14 cellular contexts compared by ENCODE assay signal in the genomic region with DNA sequence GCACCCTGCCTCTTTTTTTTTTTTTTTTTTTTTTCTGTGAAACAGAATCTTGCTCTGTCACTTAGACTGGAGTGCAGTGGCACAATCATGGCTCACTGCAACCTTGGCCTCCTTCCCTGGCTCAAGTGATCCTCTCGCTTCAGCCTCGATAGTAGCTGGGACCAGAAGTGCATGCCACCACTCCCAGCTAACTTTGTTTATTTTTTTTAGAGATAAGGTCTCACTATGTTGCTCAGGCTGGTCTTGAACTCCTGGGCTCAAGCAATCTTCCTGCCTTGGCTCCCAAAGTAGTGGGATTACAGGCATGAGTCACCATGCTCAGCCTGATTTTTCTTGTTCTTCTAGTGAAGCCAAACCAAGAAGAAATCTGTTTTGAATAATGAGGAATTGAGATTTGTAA. TPM values are rescaled to one million over a fixed set of nuclear protein-coding genes. Genes with fewer than 3 reads are reported as not detected.
DNase-seq lines count a peak whose midpoint lies in the region; ATAC-seq, FAIRE-seq and TF ChIP-seq lines count a peak whose summit lies in the region.
"Had no signal": no experiment of that assay in that cellular context is flagged by ENCODE, and none has a peak within 500 bp of the region (broad histone marks: within the 10 kb centered on the region; RNA-seq: fewer than 3 reads in every experiment).

No MANE protein-coding gene starts in this region.

- BruUV-seq in Calu3 (replicated peaks; lab: Mats Ljungman, UMichigan) = no TSS peak

- TF ChIP-seq POLR2A in H1 (IDR thresholded peaks at IDR 0.05; ENCODE audit: control extremely low read depth in 1 of 2, low read depth in 2 of 2, low read length in 2 of 2) (no peak), tibial nerve (IDR thresholded peaks at IDR 0.05) (no peak)

- H3K27me3 ChIP-seq in H1 (replicated peaks in 1 of 4; ENCODE audit: control insufficient read depth in 3 of 4, extremely low read depth in 1 of 4, insufficient read depth in 3 of 4, low read length in 3 of 4) (no peaks in the 10 kb centered on the region), trophoblast cell (ENCODE audit: insufficient read depth, low read length) (no peaks in the 10 kb centered on the region), tibial nerve (no peaks in the 10 kb centered on the region)

- H3K27ac Mint-ChIP-seq in Calu3 (ENCODE audit: unreplicated experiment) = peak overlapping the region; percentile 21
- H3K27ac Mint-ChIP-seq: activated naive CD4-positive, alpha-beta T cell treated with anti-CD3 and anti-CD28 coated beads, Interleukin-2, amount 10 ng/mL, durations not matched to agents 7 days and 5 days had no signal

- H3K14ac ChIP-seq in H1 (ENCODE audit: insufficient read length) = no peak overlapping the region
- H3K14ac ChIP-seq in trophoblast cell (ENCODE audit: low read length) = no peak overlapping the region

- ATAC-seq in HG02852 (IDR thresholded peaks at IDR 0.05; ENCODE audit: unreplicated experiment) = no peak

- H3K4me2 ChIP-seq in H1 (ENCODE audit: insufficient read depth in 1 of 2, low read depth in 2 of 2, low read length in 2 of 2) = no peak overlapping the region
- H3K4me2 ChIP-seq in trophoblast cell (ENCODE audit: low read length) = no peak overlapping the region

- H3K79me2 ChIP-seq in H1 (ENCODE audit: control insufficient read depth in 1 of 2, insufficient read depth in 2 of 2, low read length in 2 of 2) (peaks cover 0 to 7% of the 10 kb centered on the region in 2 experiments; a peak in 2 of 4 replicates), trophoblast cell (ENCODE audit: control insufficient read depth, insufficient read depth, low read length, poor library complexity) (no peaks in the 10 kb centered on the region)

- no peak for TF ChIP-seq RAD21 in H1 (IDR thresholded peaks at IDR 0.05 in 1 of 2, conservative IDR thresholded peaks at IDR 0.05 in 1 of 2; ENCODE audit: low read depth in 2 of 2, low read length in 2 of 2)

- H3K79me1 ChIP-seq in H1 (ENCODE audit: low read depth, low read length) (peaks cover 2% of the 10 kb centered on the region; the same call in 1 of the 2 replicates), trophoblast cell (ENCODE audit: low read length) (no peaks in the 10 kb centered on the region)

- H3K27me3 Mint-ChIP-seq in Calu3 (ENCODE audit: unreplicated experiment) = no peaks in the 10 kb centered on the region
- H3K27me3 Mint-ChIP-seq: activated naive CD4-positive, alpha-beta T cell treated with anti-CD3 and anti-CD28 coated beads, Interleukin-2, amount 10 ng/mL, durations not matched to agents 7 days and 5 days had no signal

- no peak overlapping the region for H2BK20ac ChIP-seq in H1 (ENCODE audit: low read length)

- H3K23me2 ChIP-seq in H1 (ENCODE audit: low read depth, low read length) = no peaks in the 10 kb centered on the region

- no peak for TF ChIP-seq EP300 in H1 (IDR thresholded peaks at IDR 0.05; ENCODE audit: borderline replicate concordance in 1 of 2, low read depth in 2 of 2, low read length in 2 of 2)
- TF ChIP-seq EP300 in tibial nerve (IDR thresholded peaks at IDR 0.05) = no peak

- H2AK5ac ChIP-seq in H1 (ENCODE audit: low read depth, low read length) (no peak overlapping the region), trophoblast cell (ENCODE audit: low read length) (no peak overlapping the region)

- H2AFZ ChIP-seq in H1 (ENCODE audit: low read length) (no peak overlapping the region), trophoblast cell (ENCODE audit: insufficient read depth, low read length, poor library complexity) (no peak overlapping the region)

- H3K4me3 ChIP-seq in H1 (ENCODE audit: extremely low read depth in 1 of 4, insufficient read depth in 2 of 4, low read depth in 3 of 4, low read length in 4 of 4) = no peak overlapping the region
- no peak overlapping the region for H3K4me3 ChIP-seq in trophoblast cell (ENCODE audit: low read depth, low read length)
- no peak overlapping the region for H3K4me3 ChIP-seq in tibial nerve

- intact Hi-C loops in Calu3 (cut with micrococcal nuclease; ENCODE audit: unreplicated experiment) = no loop called here

- no peak overlapping the region for H3K23ac ChIP-seq in H1 (ENCODE audit: insufficient read length)
- no peak overlapping the region for H3K23ac ChIP-seq in trophoblast cell (ENCODE audit: low read length)

- H3K4ac ChIP-seq in H1 (replicated peaks; ENCODE audit: insufficient read length, low read depth, low read length) (no peak overlapping the region), trophoblast cell (ENCODE audit: low read depth, low read length) (peak overlapping the region; percentile 2)

- H3K4me3 Mint-ChIP-seq in Calu3 (ENCODE audit: low read depth, unreplicated experiment) = no peak overlapping the region
- H3K4me3 Mint-ChIP-seq: activated naive CD4-positive, alpha-beta T cell treated with anti-CD3 and anti-CD28 coated beads, Interleukin-2, amount 10 ng/mL, durations not matched to agents 7 days and 5 days had no signal

- H4K12ac ChIP-seq in trophoblast cell (ENCODE audit: low read depth, low read length) = no peak overlapping the region

- DNase-seq in Calu3 (no peak), LHCN-M2 (ENCODE audit: low read depth) (peak; percentile 40), H1 (ENCODE audit: low read depth in 1 of 2, low spot score in 2 of 2) (no peak), trophoblast cell (peak; percentile 27 to 78), NCI-H1417 (lab: John Stamatoyannopoulos, UW) (no peak), tibial nerve (ENCODE audit: low spot score in 2 of 2) (no peak)
- no peak for DNase-seq in activated CD4-positive, alpha-beta T cell treated with anti-CD3 and anti-CD28 coated beads, Interleukin-2, amount 50 U/mL, for 4 hours
- DNase-seq: activated CD8-positive, alpha-beta memory T cell treated with anti-CD3 and anti-CD28 coated beads for 24 hours; activated naive CD4-positive, alpha-beta T cell treated with anti-CD3 and anti-CD28 coated beads, Interleukin-2, amount 10 ng/mL, durations not matched to agents 7 days and 5 days; NCI-H446 had no signal

- H3K4me1 ChIP-seq in H1 (replicated peaks in 1 of 4; ENCODE audit: control insufficient read depth in 3 of 4, insufficient read depth in 4 of 4, low read length in 3 of 4) = no peaks in the 10 kb centered on the region
- H3K4me1 ChIP-seq in trophoblast cell (ENCODE audit: control insufficient read depth in 1 of 2, insufficient read depth in 2 of 2, low read length in 2 of 2) = peaks cover 0 to 7% of the 10 kb centered on the region in 2 experiments
- H3K4me1 ChIP-seq in tibial nerve = no peaks in the 10 kb centered on the region

- H3K27ac ChIP-seq in H1 (ENCODE audit: low read depth, low read length) (no peak overlapping the region), trophoblast cell (ENCODE audit: low read depth, low read length) (peak overlapping the region; percentile 79), tibial nerve (no peak overlapping the region)

- H2BK5ac ChIP-seq in H1 (ENCODE audit: low read depth, low read length) (no peak overlapping the region), trophoblast cell (ENCODE audit: low read depth, low read length, poor library complexity) (peak overlapping the region; percentile 53)

- no peak overlapping the region for H3K18ac ChIP-seq in H1 (ENCODE audit: extremely low read depth, low read length)
- no peak overlapping the region for H3K18ac ChIP-seq in trophoblast cell (ENCODE audit: low read length)

- no peaks in the 10 kb centered on the region for H3K4me1 Mint-ChIP-seq in Calu3 (ENCODE audit: low read depth, unreplicated experiment)

- peaks cover 0 to 15% (median 3%) of the 10 kb centered on the region in 4 experiments; a peak in 5 of 8 replicates for H3K36me3 ChIP-seq in H1 (ENCODE audit: control insufficient read depth in 2 of 4, insufficient read depth in 4 of 4, low read length in 3 of 4)
- H3K36me3 ChIP-seq in trophoblast cell (ENCODE audit: control insufficient read depth in 1 of 2, insufficient read depth in 2 of 2, low read length in 2 of 2) = peaks cover 11 to 17% of the 10 kb centered on the region in 2 experiments
- peaks cover 0 to 19% (median 8%) of the 10 kb centered on the region in 3 donors for H3K36me3 ChIP-seq in tibial nerve

- no peak overlapping the region for H3K9ac ChIP-seq in H1 (replicated peaks in 1 of 4; ENCODE audit: extremely low read depth in 1 of 4, low read depth in 3 of 4, low read length in 3 of 4)
- H3K9ac ChIP-seq in trophoblast cell (ENCODE audit: low read length) = no peak overlapping the region

- H2BK15ac ChIP-seq in H1 (ENCODE audit: low read length) = no peak overlapping the region

- no peaks in the 10 kb centered on the region for H3K9me3 ChIP-seq in H1 (ENCODE audit: insufficient read depth in 2 of 2, low read depth in 1 of 2, low read length in 1 of 2)
- no peaks in the 10 kb centered on the region for H3K9me3 ChIP-seq in trophoblast cell (ENCODE audit: insufficient read depth, low read depth, low read length)
- H3K9me3 ChIP-seq in tibial nerve = no peaks in the 10 kb centered on the region

- CTCF ChIA-PET in Calu3 (lab: Charles Lee) = interaction anchor here (0.7 to 2.0 kb wide), 9 partner anchors 10 to 1001 kb away, joined by 3 to 9 read pairs (median 4); partner anchors contain the start of gene MED1
- CTCF ChIA-PET in H1 (lab: Charles Lee; ENCODE audit: partially characterized antibody) = interaction anchor here (0.6 to 0.8 kb wide), 2 partner anchors 41 to 955 kb away, joined by 3 read pairs; no protein-coding TSS in a partner anchor

- POLR2A ChIA-PET in H1 (lab: Charles Lee; ENCODE audit: partially characterized antibody) = interaction anchor here (0.6 to 1.5 kb wide), 2 partner anchors 9 to 22 kb away, joined by 3 to 6 read pairs; no protein-coding TSS in a partner anchor

- H4K91ac ChIP-seq in H1 (replicated peaks; ENCODE audit: insufficient read length, low read length) (no peak overlapping the region), trophoblast cell (ENCODE audit: low read depth, low read length) (no peak overlapping the region)

- H2BK12ac ChIP-seq in H1 (ENCODE audit: low read depth, low read length) = 0 out of 2 replicates have a peak overlapping the region, but pooled peaks have one; percentile 50
- no peak overlapping the region for H2BK12ac ChIP-seq in trophoblast cell (ENCODE audit: low read length)

- H3K36me3 Mint-ChIP-seq in Calu3 (ENCODE audit: insufficient read depth, unreplicated experiment) = peaks cover 93% of the 10 kb centered on the region

- FAIRE-seq in H1 (lab: Jason Lieb, UNC) = no peak
- FAIRE-seq: D721Med, frontal cortex, islet of Langerhans had no signal

- peaks cover 1 to 2% of the 10 kb centered on the region in 2 experiments for H4K20me1 ChIP-seq in H1 (replicated peaks in 1 of 2; ENCODE audit: control insufficient read depth in 1 of 2, insufficient read depth in 2 of 2, low read length in 2 of 2)

- no peaks in the 10 kb centered on the region for H3K9me3 Mint-ChIP-seq in Calu3 (ENCODE audit: low read depth, unreplicated experiment)
- H3K9me3 Mint-ChIP-seq: activated naive CD4-positive, alpha-beta T cell treated with anti-CD3 and anti-CD28 coated beads, Interleukin-2, amount 10 ng/mL, durations not matched to agents 7 days and 5 days had no signal

- no peak overlapping the region for H3K56ac ChIP-seq in H1 (replicated peaks; ENCODE audit: insufficient read length, low read depth, low read length)

- no peak overlapping the region for H2BK120ac ChIP-seq in H1 (replicated peaks; ENCODE audit: low read depth, low read length)
- H2BK120ac ChIP-seq in trophoblast cell (ENCODE audit: insufficient read depth, low read length, poor library complexity) = no peak overlapping the region

- no peak overlapping the region for H4K5ac ChIP-seq in H1 (ENCODE audit: insufficient read length, low read depth, low read length)

- TF ChIP-seq CTCF in Calu3 (IDR thresholded peaks at IDR 0.05; ENCODE audit: unreplicated experiment) (no peak), H1 (IDR thresholded peaks at IDR 0.05; ENCODE audit: control extremely low read depth in 1 of 3, insufficient read depth in 1 of 3, low read depth in 1 of 3, low read length in 3 of 3) (no peak), tibial nerve (IDR thresholded peaks at IDR 0.05) (no peak)

- WGBS in H1 (ENCODE audit: extremely low coverage in 1 of 2, insufficient coverage in 1 of 2, insufficient read length in 1 of 2, insufficient replicate concordance in 2 of 2, low coverage in 1 of 2, low lambda C conversion rate in 2 of 2, missing lambda C conversion rate in 1 of 2), 2 experiments = 91% methylated on average over 2 of the region's 2 CpGs; no CpG with 5 or more reads in 1 of the 2 experiments
- no CpG with 5 or more reads among the region's 2 CpGs for WGBS in trophoblast cell (ENCODE audit: extremely low coverage, insufficient coverage, insufficient read length)
- 75 to 84% methylated on average over 2 of the region's 2 CpGs for WGBS in tibial nerve, 2 donors

- H4K8ac ChIP-seq in H1 (ENCODE audit: extremely low read depth, insufficient read depth, low read length) (no peak overlapping the region), trophoblast cell (ENCODE audit: low read depth, low read length) (no peak overlapping the region)

RNA-seq across cellular contexts. Expression of gene CDK12, which starts 25.0 kb away (rescaled TPM):
- total RNA-seq in Calu3 (2022) (321 and 329 TPM in 2 replicates), LHCN-M2 (2014; rRNA removed) (26.0 and 27.7 TPM in 2 replicates), tibial nerve (10 to 100 TPM; 39.3 to 50.4 (median 40.7) TPM)
- 10.1 TPM for polyA plus RNA-seq in LHCN-M2 (2012)
- total RNA-seq in H1 (2021; fragmentation: NEBNext Ultra II Directional; extraction: Animal tissue kit (Norgen Biotek cat#: 25700)) = 68.9 and 70.3 TPM in 2 replicates
- polyA plus RNA-seq in H1 (2011; rRNA removed) = 14.8 and 16.0 TPM in 2 replicates
- 18.9 TPM for polyA plus RNA-seq in H1 (2011; cell fraction: cytosol; rRNA removed)
- polyA plus RNA-seq in H1 (2011; cell fraction: nucleus; rRNA removed) = 39.7 TPM
- polyA plus RNA-seq in H1 (2012, experiment 1 of 2) = 23.2 to 31.7 TPM (median 29.2 TPM) in 4 replicates
- polyA plus RNA-seq in H1 (2012, experiment 2 of 2) = 3.4 TPM
- polyA plus RNA-seq in H1 (2013, experiment 1 of 2) = 25.7 TPM
- polyA plus RNA-seq in H1 (2013, experiment 2 of 2) = 22.3 TPM
- 68.8 and 70.2 TPM in 2 replicates for polyA minus RNA-seq in H1 (2011; rRNA and poly(A)+ RNA removed)
- polyA minus RNA-seq in H1 (2011; cell fraction: cytosol; rRNA and poly(A)+ RNA removed) = 50.0 TPM
- polyA minus RNA-seq in H1 (2011; cell fraction: nucleus; rRNA and poly(A)+ RNA removed) = 69.1 TPM
- polyA plus RNA-seq in trophoblast cell (2013) = 33.7 and 34.2 TPM in 2 replicates

RNA-seq across cellular contexts. Expression of gene MED1, which starts 35.2 kb away (rescaled TPM):
- total RNA-seq in Calu3 (2022) (227 and 230 TPM in 2 replicates), LHCN-M2 (2014; rRNA removed) (17.2 and 21.3 TPM in 2 replicates), tibial nerve (10 to 100 TPM; 17.0 to 30.4 (median 27.0) TPM)
- polyA plus RNA-seq in LHCN-M2 (2012) = 11.8 TPM
- total RNA-seq in H1 (2021; fragmentation: NEBNext Ultra II Directional; extraction: Animal tissue kit (Norgen Biotek cat#: 25700)) = 56.5 and 57.6 TPM in 2 replicates
- 17.8 and 24.7 TPM in 2 replicates for polyA plus RNA-seq in H1 (2011; rRNA removed)
- 23.1 TPM for polyA plus RNA-seq in H1 (2011; cell fraction: cytosol; rRNA removed)
- polyA plus RNA-seq in H1 (2011; cell fraction: nucleus; rRNA removed) = 24.9 TPM
- polyA plus RNA-seq in H1 (2012, experiment 1 of 2) = 22.3 to 40.1 TPM (median 28.1 TPM) in 4 replicates
- polyA plus RNA-seq in H1 (2012, experiment 2 of 2) = 1.8 TPM
- polyA plus RNA-seq in H1 (2013, experiment 1 of 2) = 29.8 TPM
- 30.5 TPM for polyA plus RNA-seq in H1 (2013, experiment 2 of 2)
- 61.0 and 78.2 TPM in 2 replicates for polyA minus RNA-seq in H1 (2011; rRNA and poly(A)+ RNA removed)
- 30.3 TPM for polyA minus RNA-seq in H1 (2011; cell fraction: cytosol; rRNA and poly(A)+ RNA removed)
- polyA minus RNA-seq in H1 (2011; cell fraction: nucleus; rRNA and poly(A)+ RNA removed) = 48.9 TPM
- 32.0 and 33.3 TPM in 2 replicates for polyA plus RNA-seq in trophoblast cell (2013)

Comparison
In these comparisons a context has a peak if more than half of its experiments do, and no peak if none do; other contexts are left out.
1. DNase-seq: peak in LHCN-M2 (single experiment) and trophoblast cell (2 of 2); none in Calu3 (single experiment), H1 (0 of 2), activated CD4-positive, alpha-beta T cell treated with anti-CD3 and anti-CD28 coated beads, Interleukin-2, amount 50 U/mL, for 4 hours (0 of 2), NCI-H1417 (0 of 3) and tibial nerve (0 of 2).